ENCODE assay signal across 9 cellular contexts in genomic region chr7:37193775-37194135, GRCh38.
"Had no signal": no experiment of that assay in that cellular context is flagged by ENCODE, and none has a peak within 500 bp of the region (broad histone marks: within the 10 kb centered on the region; RNA-seq: fewer than 3 reads in every experiment).

No MANE protein-coding gene starts in this region.

- H3K9me3 ChIP-seq: esophagus muscularis mucosa had no signal

- H3K4me3 ChIP-seq: esophagus muscularis mucosa had no signal

- H3K27ac ChIP-seq: esophagus muscularis mucosa had no signal

- H3K27me3 ChIP-seq: esophagus muscularis mucosa had no signal

- DNase-seq: activated CD4-positive, alpha-beta T cell treated with anti-CD3 and anti-CD28 coated beads for 4 hours; activated CD8-positive, alpha-beta T cell treated with anti-CD3 and anti-CD28 coated beads for 36 hours; activated gamma-delta T cell treated with Interleukin-2 at 50 U/mL for 16 hours; activated T-cell treated with anti-CD3 and anti-CD28 coated beads, Interleukin-2, amount 50 U/mL, for 72 hours; mesendoderm; stimulated activated CD4-positive, alpha-beta T cell treated with anti-CD3 and anti-CD28 coated beads, Interleukin-12 subunit alpha, Interleukin-12 subunit beta, amount 100 ng/mL, for 4 hours; stimulated activated CD4-positive, alpha-beta T cell treated with anti-CD3 and anti-CD28 coated beads, Interleukin-2, amount 100 ng/mL, for 24 hours; trophoblast cell had no signal
